14 cellular contexts compared by ENCODE assay signal in the genomic region with DNA sequence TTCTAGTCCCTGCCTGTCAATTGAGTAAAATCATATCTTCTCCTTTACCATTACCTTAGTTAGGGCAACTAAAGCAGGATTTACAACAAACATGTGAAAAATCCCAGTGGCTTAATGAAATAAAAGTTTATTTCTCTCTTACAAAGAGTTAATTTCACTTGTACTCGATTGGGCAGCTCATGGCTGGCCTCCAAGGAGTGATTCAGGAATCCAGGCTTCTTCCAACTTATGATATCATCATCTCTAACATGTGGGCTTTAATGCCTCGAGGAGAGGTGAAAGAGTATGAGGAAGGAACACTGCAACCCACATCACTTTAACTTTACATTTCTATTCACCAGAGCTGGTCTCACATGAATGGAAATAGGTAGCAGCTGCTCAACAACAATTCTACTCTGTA.
DNase-seq lines count a peak whose midpoint lies in the region; ATAC-seq and TF ChIP-seq lines count a peak whose summit lies in the region.
"Had no signal": no experiment of that assay in that cellular context is flagged by ENCODE, and none has a peak within 500 bp of the region (broad histone marks: within the 10 kb centered on the region; RNA-seq: fewer than 3 reads in every experiment).

No MANE protein-coding gene starts in this region.

- H3K9me3 ChIP-seq in SK-N-SH (no peaks in the 10 kb centered on the region), transverse colon (no peaks in the 10 kb centered on the region)
- H3K9me3 ChIP-seq: lower lobe of right lung had no signal

- no peak for TF ChIP-seq RAD21 in SK-N-SH (IDR thresholded peaks at IDR 0.05; ENCODE audit: low read length)

- DNase-seq in H4 (ENCODE audit: low spot score) (peak; percentile 28), SK-N-SH (no peak), fibroblast of mammary gland (ENCODE audit: low read depth) (peak; percentile 84), skeletal muscle cell (ENCODE audit: low read depth) (peak; percentile 73), NCI-H1105 (lab: John Stamatoyannopoulos, UW) (no peak), transverse colon (no peak), C1 segment of cervical spinal cord (lab: John Stamatoyannopoulos, UW) (no peak)
- DNase-seq: activated CD4-positive, alpha-beta T cell treated with anti-CD3 and anti-CD28 coated beads for 1 hour; lower lobe of right lung; MM.1S; NCI-H510A; stimulated activated CD4-positive, alpha-beta T cell treated with anti-CD3 and anti-CD28 coated beads, Interleukin-4, amount 100 ng/mL, for 4 hours; stomach had no signal

- H3K36me3 ChIP-seq in SK-N-SH (replicated peaks in 1 of 2; ENCODE audit: control insufficient read depth in 1 of 2, insufficient read depth in 2 of 2, low read length in 1 of 2) (no peaks in the 10 kb centered on the region), transverse colon (no peaks in the 10 kb centered on the region)
- H3K36me3 ChIP-seq: lower lobe of right lung, stomach had no signal

- H3K27ac ChIP-seq in SK-N-SH (ENCODE audit: low read depth in 2 of 2, low read length in 1 of 2) (no peak overlapping the region), transverse colon (no peak overlapping the region)
- H3K27ac ChIP-seq: lower lobe of right lung, stomach had no signal

- TF ChIP-seq POLR2A in transverse colon (IDR thresholded peaks at IDR 0.05), result no peak

- no peak for ATAC-seq in GM19455 (IDR thresholded peaks at IDR 0.05; ENCODE audit: unreplicated experiment)
- ATAC-seq: lower lobe of right lung had no signal

- no peak overlapping the region for H2AFZ ChIP-seq in SK-N-SH (ENCODE audit: low read depth)

- H3K4me3 ChIP-seq in SK-N-SH (ENCODE audit: low read depth in 2 of 2, low read length in 1 of 2), result no peak overlapping the region
- H3K4me3 ChIP-seq in fibroblast of mammary gland (ENCODE audit: control insufficient read depth, low read depth, low read length), result no peak overlapping the region
- no peak overlapping the region for H3K4me3 ChIP-seq in skeletal muscle cell (ENCODE audit: low read depth, low read length)
- H3K4me3 ChIP-seq in transverse colon, result no peak overlapping the region
- H3K4me3 ChIP-seq: lower lobe of right lung, stomach had no signal

- POLR2A ChIA-PET in SK-N-SH (lab: Yijun Ruan, JAX), result no interaction called here

- TF ChIP-seq CTCF in SK-N-SH (IDR thresholded peaks at IDR 0.05) (no peak), fibroblast of mammary gland (conservative IDR thresholded peaks at IDR 0.05; ENCODE audit: control insufficient read depth, insufficient read depth, low read depth, low read length) (no peak), transverse colon (IDR thresholded peaks at IDR 0.05) (no peak)

- H3K27me3 ChIP-seq in SK-N-SH (ENCODE audit: insufficient read depth), result no peaks in the 10 kb centered on the region; the same call in 1 of the 2 replicates
- no peaks in the 10 kb centered on the region for H3K27me3 ChIP-seq in transverse colon
- H3K27me3 ChIP-seq: stomach had no signal

- no peaks in the 10 kb centered on the region for H4K20me1 ChIP-seq in SK-N-SH (ENCODE audit: insufficient read depth)

- no peak overlapping the region for H3K4me2 ChIP-seq in SK-N-SH

- no peak overlapping the region for H3K9ac ChIP-seq in SK-N-SH

- CTCF ChIA-PET in SK-N-SH (lab: Yijun Ruan, JAX), result no interaction called here

- WGBS in SK-N-SH (ENCODE audit: low lambda C conversion rate), result 2% methylated on average over 2 of the region's 2 CpGs
- 8 to 18% methylated on average over 2 of the region's 2 CpGs for WGBS in transverse colon (ENCODE audit: low coverage in 1 of 2), 2 donors

- H3K4me1 ChIP-seq in SK-N-SH (ENCODE audit: control insufficient read depth in 1 of 2, insufficient read depth in 2 of 2, low read depth in 1 of 2, low read length in 1 of 2), result no peaks in the 10 kb centered on the region
- no peaks in the 10 kb centered on the region for H3K4me1 ChIP-seq in transverse colon
- H3K4me1 ChIP-seq: lower lobe of right lung, stomach had no signal

- H3F3A ChIP-seq in SK-N-SH (replicated peaks; ENCODE audit: insufficient read depth), result no peaks in the 10 kb centered on the region

- H3K9me2 ChIP-seq in SK-N-SH, result no peaks in the 10 kb centered on the region

- in situ Hi-C loops in transverse colon (cut with MboI; ENCODE audit: low pct_ligation_motif_present in 1 of 4, low pct_unique_long_range_greater_than_20kb in 1 of 4, low sequenced_read_pairs in 3 of 4), result no loop called here

- TF ChIP-seq EP300 in SK-N-SH (IDR thresholded peaks at IDR 0.05; ENCODE audit: borderline replicate concordance in 1 of 2, low read depth in 1 of 2, low read length in 1 of 2) (no peak), transverse colon (IDR thresholded peaks at IDR 0.05; ENCODE audit: low read depth) (no peak)

- no peaks in the 10 kb centered on the region for H3K79me2 ChIP-seq in SK-N-SH (ENCODE audit: insufficient read depth)

- intact Hi-C loops in transverse colon (cut with DNase I; ENCODE audit: low total_unique reads), result no loop called here

TF ChIP-seq in SK-N-SH, 30 proteins besides CTCF, POLR2A, EP300 and RAD21:
- no peak for TF ChIP-seq FOXJ3 (CRISPR knock-in tag; IDR thresholded peaks at IDR 0.05)
- TF ChIP-seq, protein P1, sequence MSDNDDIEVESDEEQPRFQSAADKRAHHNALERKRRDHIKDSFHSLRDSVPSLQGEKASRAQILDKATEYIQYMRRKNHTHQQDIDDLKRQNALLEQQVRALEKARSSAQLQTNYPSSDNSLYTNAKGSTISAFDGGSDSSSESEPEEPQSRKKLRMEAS (IDR thresholded peaks at IDR 0.05; ENCODE audit: low read depth), result peak; percentile 83; the same call in 1 of the 2 replicates
- TF ChIP-seq NFIC (IDR thresholded peaks at IDR 0.05; ENCODE audit: borderline replicate concordance), result peak; percentile 64; the same call in 1 of the 2 replicates
- TF ChIP-seq SMC3 (IDR thresholded peaks at IDR 0.05; ENCODE audit: low read depth, low read length), result no peak
- no peak for TF ChIP-seq GATA2 (CRISPR knock-in tag; IDR thresholded peaks at IDR 0.05)
- no peak for TF ChIP-seq GABPA (IDR thresholded peaks at IDR 0.05; ENCODE audit: low read depth)
- TF ChIP-seq TCF12 (IDR thresholded peaks at IDR 0.05), result peak; percentile 26; the same call in 1 of the 2 replicates
- no peak for TF ChIP-seq SIN3A (IDR thresholded peaks at IDR 0.05; ENCODE audit: borderline replicate concordance, low read depth, low read length)
- TF ChIP-seq JUND (IDR thresholded peaks at IDR 0.05), result peak; percentile 40
- TF ChIP-seq, protein P2, sequence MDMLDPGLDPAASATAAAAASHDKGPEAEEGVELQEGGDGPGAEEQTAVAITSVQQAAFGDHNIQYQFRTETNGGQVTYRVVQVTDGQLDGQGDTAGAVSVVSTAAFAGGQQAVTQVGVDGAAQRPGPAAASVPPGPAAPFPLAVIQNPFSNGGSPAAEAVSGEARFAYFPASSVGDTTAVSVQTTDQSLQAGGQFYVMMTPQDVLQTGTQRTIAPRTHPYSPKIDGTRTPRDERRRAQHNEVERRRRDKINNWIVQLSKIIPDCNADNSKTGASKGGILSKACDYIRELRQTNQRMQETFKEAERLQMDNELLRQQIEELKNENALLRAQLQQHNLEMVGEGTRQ (IDR thresholded peaks at IDR 0.05; ENCODE audit: borderline replicate concordance, low read depth, low read length), result no peak
- TF ChIP-seq FOXM1 (IDR thresholded peaks at IDR 0.05; ENCODE audit: low read depth), result no peak
- TF ChIP-seq, protein P3, sequence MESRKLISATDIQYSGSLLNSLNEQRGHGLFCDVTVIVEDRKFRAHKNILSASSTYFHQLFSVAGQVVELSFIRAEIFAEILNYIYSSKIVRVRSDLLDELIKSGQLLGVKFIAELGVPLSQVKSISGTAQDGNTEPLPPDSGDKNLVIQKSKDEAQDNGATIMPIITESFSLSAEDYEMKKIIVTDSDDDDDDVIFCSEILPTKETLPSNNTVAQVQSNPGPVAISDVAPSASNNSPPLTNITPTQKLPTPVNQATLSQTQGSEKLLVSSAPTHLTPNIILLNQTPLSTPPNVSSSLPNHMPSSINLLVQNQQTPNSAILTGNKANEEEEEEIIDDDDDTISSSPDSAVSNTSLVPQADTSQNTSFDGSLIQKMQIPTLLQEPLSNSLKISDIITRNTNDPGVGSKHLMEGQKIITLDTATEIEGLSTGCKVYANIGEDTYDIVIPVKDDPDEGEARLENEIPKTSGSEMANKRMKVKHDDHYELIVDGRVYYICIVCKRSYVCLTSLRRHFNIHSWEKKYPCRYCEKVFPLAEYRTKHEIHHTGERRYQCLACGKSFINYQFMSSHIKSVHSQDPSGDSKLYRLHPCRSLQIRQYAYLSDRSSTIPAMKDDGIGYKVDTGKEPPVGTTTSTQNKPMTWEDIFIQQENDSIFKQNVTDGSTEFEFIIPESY (IDR thresholded peaks at IDR 0.05; ENCODE audit: borderline replicate concordance, low read depth), result no peak
- no peak for TF ChIP-seq EZH2phosphoT487 (IDR thresholded peaks at IDR 0.05; ENCODE audit: borderline replicate concordance, low read depth)
- TF ChIP-seq, protein P4, sequence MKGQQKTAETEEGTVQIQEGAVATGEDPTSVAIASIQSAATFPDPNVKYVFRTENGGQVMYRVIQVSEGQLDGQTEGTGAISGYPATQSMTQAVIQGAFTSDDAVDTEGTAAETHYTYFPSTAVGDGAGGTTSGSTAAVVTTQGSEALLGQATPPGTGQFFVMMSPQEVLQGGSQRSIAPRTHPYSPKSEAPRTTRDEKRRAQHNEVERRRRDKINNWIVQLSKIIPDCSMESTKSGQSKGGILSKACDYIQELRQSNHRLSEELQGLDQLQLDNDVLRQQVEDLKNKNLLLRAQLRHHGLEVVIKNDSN (IDR thresholded peaks at IDR 0.05; ENCODE audit: borderline replicate concordance, low read depth), result no peak
- TF ChIP-seq MXI1 (IDR thresholded peaks at IDR 0.05; ENCODE audit: low read depth, low read length), result no peak
- peak; percentile 28; the same call in 1 of the 2 replicates for TF ChIP-seq FOSL2 (IDR thresholded peaks at IDR 0.05; ENCODE audit: borderline replicate concordance, low read depth)

Comparison
In these comparisons a context has a peak if more than half of its experiments do, and no peak if none do; other contexts are left out.
1. DNase-seq: peak in H4 (single experiment), fibroblast of mammary gland (single experiment) and skeletal muscle cell (single experiment); none in SK-N-SH (single experiment), NCI-H1105 (single experiment), transverse colon (single experiment) and C1 segment of cervical spinal cord (0 of 14).